Comparison of ENCODE assay signal across 1 cellular context in the genomic region with DNA sequence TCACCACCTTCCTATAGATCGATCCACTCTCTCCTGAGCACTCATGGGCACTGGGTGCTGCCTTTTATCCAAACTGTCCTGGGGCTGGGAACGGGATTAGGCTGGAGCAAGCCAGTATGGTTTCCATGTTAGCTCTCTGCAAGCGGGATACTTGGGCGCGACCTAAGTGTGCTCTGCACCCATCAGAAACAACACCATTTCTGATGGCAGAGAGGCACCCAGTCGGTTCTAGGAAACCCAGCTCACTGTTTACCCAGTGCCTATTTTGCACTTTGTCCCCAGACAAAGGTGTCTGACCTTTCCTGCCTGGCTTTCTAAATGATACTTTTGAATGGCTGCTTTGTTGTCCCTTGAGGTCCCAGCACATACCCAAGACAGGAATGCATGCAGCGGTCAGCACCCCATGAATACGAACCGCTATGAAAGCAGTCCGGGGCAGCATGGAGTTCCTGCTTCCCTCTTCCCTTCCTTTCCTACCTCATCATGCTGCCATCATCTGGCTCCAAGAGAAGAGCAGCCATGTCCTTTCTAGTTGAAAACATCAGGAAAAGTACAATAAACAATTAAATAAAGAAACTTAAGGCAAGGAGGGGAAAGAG.
TF ChIP-seq lines count a peak whose summit lies in the region.

No MANE protein-coding gene starts in this region.

TF ChIP-seq in HepG2, 621 proteins besides CTCF, POLR2A, EP300 and RAD21 (continued from another document and continues in another):
- TF ChIP-seq, protein P1, sequence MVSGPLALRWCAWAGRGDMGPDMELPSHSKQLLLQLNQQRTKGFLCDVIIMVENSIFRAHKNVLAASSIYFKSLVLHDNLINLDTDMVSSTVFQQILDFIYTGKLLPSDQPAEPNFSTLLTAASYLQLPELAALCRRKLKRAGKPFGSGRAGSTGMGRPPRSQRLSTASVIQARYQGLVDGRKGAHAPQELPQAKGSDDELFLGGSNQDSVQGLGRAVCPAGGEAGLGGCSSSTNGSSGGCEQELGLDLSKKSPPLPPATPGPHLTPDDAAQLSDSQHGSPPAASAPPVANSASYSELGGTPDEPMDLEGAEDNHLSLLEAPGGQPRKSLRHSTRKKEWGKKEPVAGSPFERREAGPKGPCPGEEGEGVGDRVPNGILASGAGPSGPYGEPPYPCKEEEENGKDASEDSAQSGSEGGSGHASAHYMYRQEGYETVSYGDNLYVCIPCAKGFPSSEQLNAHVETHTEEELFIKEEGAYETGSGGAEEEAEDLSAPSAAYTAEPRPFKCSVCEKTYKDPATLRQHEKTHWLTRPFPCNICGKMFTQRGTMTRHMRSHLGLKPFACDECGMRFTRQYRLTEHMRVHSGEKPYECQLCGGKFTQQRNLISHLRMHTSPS (CRISPR knock-in tag; IDR thresholded peaks at IDR 0.05; ENCODE audit: low read depth), result peak; percentile 76; the same call in 1 of the 2 replicates
- no peak for TF ChIP-seq ZNF781 (CRISPR knock-in tag; IDR thresholded peaks at IDR 0.05; ENCODE audit: borderline replicate concordance, not compliant biosample characterization)
- TF ChIP-seq, protein P2, sequence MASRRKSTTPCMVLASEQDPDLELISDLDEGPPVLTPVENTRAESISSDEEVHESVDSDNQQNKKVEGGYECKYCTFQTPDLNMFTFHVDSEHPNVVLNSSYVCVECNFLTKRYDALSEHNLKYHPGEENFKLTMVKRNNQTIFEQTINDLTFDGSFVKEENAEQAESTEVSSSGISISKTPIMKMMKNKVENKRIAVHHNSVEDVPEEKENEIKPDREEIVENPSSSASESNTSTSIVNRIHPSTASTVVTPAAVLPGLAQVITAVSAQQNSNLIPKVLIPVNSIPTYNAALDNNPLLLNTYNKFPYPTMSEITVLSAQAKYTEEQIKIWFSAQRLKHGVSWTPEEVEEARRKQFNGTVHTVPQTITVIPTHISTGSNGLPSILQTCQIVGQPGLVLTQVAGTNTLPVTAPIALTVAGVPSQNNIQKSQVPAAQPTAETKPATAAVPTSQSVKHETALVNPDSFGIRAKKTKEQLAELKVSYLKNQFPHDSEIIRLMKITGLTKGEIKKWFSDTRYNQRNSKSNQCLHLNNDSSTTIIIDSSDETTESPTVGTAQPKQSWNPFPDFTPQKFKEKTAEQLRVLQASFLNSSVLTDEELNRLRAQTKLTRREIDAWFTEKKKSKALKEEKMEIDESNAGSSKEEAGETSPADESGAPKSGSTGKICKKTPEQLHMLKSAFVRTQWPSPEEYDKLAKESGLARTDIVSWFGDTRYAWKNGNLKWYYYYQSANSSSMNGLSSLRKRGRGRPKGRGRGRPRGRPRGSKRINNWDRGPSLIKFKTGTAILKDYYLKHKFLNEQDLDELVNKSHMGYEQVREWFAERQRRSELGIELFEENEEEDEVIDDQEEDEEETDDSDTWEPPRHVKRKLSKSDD (CRISPR knock-in tag; IDR thresholded peaks at IDR 0.05; ENCODE audit: low read depth), result no peak
- TF ChIP-seq ONECUT2 (CRISPR knock-in tag; IDR thresholded peaks at IDR 0.05), result peak; percentile 71
- TF ChIP-seq KAT8 (CRISPR knock-in tag; IDR thresholded peaks at IDR 0.05), result peak; percentile 75
- TF ChIP-seq, protein P3, sequence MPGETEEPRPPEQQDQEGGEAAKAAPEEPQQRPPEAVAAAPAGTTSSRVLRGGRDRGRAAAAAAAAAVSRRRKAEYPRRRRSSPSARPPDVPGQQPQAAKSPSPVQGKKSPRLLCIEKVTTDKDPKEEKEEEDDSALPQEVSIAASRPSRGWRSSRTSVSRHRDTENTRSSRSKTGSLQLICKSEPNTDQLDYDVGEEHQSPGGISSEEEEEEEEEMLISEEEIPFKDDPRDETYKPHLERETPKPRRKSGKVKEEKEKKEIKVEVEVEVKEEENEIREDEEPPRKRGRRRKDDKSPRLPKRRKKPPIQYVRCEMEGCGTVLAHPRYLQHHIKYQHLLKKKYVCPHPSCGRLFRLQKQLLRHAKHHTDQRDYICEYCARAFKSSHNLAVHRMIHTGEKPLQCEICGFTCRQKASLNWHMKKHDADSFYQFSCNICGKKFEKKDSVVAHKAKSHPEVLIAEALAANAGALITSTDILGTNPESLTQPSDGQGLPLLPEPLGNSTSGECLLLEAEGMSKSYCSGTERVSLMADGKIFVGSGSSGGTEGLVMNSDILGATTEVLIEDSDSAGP (CRISPR knock-in tag; IDR thresholded peaks at IDR 0.05; ENCODE audit: borderline replicate concordance), result peak; percentile 70
- TF ChIP-seq NFATC3 (CRISPR knock-in tag; IDR thresholded peaks at IDR 0.05), result no peak
- TF ChIP-seq JUNB (CRISPR knock-in tag; IDR thresholded peaks at IDR 0.05; ENCODE audit: borderline replicate concordance), result 0 out of 2 replicates have a peak, but pooled peaks have one; percentile 38
- TF ChIP-seq ZNF274 (CRISPR knock-in tag; IDR thresholded peaks at IDR 0.05), result no peak
- TF ChIP-seq MEIS1 (CRISPR knock-in tag; IDR thresholded peaks at IDR 0.05; ENCODE audit: borderline replicate concordance), result no peak
- TF ChIP-seq, protein P4, sequence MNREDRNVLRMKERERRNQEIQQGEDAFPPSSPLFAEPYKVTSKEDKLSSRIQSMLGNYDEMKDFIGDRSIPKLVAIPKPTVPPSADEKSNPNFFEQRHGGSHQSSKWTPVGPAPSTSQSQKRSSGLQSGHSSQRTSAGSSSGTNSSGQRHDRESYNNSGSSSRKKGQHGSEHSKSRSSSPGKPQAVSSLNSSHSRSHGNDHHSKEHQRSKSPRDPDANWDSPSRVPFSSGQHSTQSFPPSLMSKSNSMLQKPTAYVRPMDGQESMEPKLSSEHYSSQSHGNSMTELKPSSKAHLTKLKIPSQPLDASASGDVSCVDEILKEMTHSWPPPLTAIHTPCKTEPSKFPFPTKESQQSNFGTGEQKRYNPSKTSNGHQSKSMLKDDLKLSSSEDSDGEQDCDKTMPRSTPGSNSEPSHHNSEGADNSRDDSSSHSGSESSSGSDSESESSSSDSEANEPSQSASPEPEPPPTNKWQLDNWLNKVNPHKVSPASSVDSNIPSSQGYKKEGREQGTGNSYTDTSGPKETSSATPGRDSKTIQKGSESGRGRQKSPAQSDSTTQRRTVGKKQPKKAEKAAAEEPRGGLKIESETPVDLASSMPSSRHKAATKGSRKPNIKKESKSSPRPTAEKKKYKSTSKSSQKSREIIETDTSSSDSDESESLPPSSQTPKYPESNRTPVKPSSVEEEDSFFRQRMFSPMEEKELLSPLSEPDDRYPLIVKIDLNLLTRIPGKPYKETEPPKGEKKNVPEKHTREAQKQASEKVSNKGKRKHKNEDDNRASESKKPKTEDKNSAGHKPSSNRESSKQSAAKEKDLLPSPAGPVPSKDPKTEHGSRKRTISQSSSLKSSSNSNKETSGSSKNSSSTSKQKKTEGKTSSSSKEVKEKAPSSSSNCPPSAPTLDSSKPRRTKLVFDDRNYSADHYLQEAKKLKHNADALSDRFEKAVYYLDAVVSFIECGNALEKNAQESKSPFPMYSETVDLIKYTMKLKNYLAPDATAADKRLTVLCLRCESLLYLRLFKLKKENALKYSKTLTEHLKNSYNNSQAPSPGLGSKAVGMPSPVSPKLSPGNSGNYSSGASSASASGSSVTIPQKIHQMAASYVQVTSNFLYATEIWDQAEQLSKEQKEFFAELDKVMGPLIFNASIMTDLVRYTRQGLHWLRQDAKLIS (CRISPR knock-in tag; IDR thresholded peaks at IDR 0.05), result peak; percentile 73; the same call in 1 of the 2 replicates
- TF ChIP-seq ZNF333 (CRISPR knock-in tag; IDR thresholded peaks at IDR 0.05; ENCODE audit: borderline replicate concordance), result no peak
- TF ChIP-seq CCDC6 (CRISPR knock-in tag; IDR thresholded peaks at IDR 0.05), result 0 out of 2 replicates have a peak, but pooled peaks have one; percentile 78
- TF ChIP-seq ZNF607 (CRISPR knock-in tag; IDR thresholded peaks at IDR 0.05; ENCODE audit: borderline replicate concordance), result peak; percentile 23; the same call in 1 of the 2 replicates
- TF ChIP-seq, protein P5, sequence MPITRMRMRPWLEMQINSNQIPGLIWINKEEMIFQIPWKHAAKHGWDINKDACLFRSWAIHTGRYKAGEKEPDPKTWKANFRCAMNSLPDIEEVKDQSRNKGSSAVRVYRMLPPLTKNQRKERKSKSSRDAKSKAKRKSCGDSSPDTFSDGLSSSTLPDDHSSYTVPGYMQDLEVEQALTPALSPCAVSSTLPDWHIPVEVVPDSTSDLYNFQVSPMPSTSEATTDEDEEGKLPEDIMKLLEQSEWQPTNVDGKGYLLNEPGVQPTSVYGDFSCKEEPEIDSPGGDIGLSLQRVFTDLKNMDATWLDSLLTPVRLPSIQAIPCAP (CRISPR knock-in tag; IDR thresholded peaks at IDR 0.05; ENCODE audit: low read depth), result no peak
- TF ChIP-seq, protein P6, sequence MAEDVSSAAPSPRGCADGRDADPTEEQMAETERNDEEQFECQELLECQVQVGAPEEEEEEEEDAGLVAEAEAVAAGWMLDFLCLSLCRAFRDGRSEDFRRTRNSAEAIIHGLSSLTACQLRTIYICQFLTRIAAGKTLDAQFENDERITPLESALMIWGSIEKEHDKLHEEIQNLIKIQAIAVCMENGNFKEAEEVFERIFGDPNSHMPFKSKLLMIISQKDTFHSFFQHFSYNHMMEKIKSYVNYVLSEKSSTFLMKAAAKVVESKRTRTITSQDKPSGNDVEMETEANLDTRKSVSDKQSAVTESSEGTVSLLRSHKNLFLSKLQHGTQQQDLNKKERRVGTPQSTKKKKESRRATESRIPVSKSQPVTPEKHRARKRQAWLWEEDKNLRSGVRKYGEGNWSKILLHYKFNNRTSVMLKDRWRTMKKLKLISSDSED (CRISPR knock-in tag; IDR thresholded peaks at IDR 0.05), result no peak
- peak; percentile 71; the same call in 1 of the 2 replicates for TF ChIP-seq MYC (CRISPR knock-in tag; IDR thresholded peaks at IDR 0.05; ENCODE audit: borderline replicate concordance)
- TF ChIP-seq ZNF543 (CRISPR knock-in tag; IDR thresholded peaks at IDR 0.05), result 0 out of 2 replicates have a peak, but pooled peaks have one; percentile 37
- peak; percentile 95 for TF ChIP-seq MIER3 (CRISPR knock-in tag; IDR thresholded peaks at IDR 0.05; ENCODE audit: borderline replicate concordance)
- TF ChIP-seq, protein P7, sequence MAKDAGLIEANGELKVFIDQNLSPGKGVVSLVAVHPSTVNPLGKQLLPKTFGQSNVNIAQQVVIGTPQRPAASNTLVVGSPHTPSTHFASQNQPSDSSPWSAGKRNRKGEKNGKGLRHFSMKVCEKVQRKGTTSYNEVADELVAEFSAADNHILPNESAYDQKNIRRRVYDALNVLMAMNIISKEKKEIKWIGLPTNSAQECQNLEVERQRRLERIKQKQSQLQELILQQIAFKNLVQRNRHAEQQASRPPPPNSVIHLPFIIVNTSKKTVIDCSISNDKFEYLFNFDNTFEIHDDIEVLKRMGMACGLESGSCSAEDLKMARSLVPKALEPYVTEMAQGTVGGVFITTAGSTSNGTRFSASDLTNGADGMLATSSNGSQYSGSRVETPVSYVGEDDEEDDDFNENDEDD (CRISPR knock-in tag; IDR thresholded peaks at IDR 0.05; ENCODE audit: borderline replicate concordance), result peak; percentile 28; the same call in 1 of the 2 replicates
- TF ChIP-seq, protein P8, sequence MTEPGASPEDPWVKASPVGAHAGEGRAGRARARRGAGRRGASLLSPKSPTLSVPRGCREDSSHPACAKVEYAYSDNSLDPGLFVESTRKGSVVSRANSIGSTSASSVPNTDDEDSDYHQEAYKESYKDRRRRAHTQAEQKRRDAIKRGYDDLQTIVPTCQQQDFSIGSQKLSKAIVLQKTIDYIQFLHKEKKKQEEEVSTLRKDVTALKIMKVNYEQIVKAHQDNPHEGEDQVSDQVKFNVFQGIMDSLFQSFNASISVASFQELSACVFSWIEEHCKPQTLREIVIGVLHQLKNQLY (CRISPR knock-in tag; IDR thresholded peaks at IDR 0.05), result peak; percentile 72
- no peak for TF ChIP-seq TMF1 (CRISPR knock-in tag; IDR thresholded peaks at IDR 0.05; ENCODE audit: low read depth)
- no peak for TF ChIP-seq NFIB (CRISPR knock-in tag; IDR thresholded peaks at IDR 0.05; ENCODE audit: borderline replicate concordance)
- TF ChIP-seq ARHGAP35 (CRISPR knock-in tag; IDR thresholded peaks at IDR 0.05; ENCODE audit: borderline replicate concordance), result 0 out of 2 replicates have a peak, but pooled peaks have one; percentile 29
- no peak for TF ChIP-seq MXD4 (CRISPR knock-in tag; IDR thresholded peaks at IDR 0.05)
- TF ChIP-seq, protein P9, sequence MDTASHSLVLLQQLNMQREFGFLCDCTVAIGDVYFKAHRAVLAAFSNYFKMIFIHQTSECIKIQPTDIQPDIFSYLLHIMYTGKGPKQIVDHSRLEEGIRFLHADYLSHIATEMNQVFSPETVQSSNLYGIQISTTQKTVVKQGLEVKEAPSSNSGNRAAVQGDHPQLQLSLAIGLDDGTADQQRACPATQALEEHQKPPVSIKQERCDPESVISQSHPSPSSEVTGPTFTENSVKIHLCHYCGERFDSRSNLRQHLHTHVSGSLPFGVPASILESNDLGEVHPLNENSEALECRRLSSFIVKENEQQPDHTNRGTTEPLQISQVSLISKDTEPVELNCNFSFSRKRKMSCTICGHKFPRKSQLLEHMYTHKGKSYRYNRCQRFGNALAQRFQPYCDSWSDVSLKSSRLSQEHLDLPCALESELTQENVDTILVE (CRISPR knock-in tag; IDR thresholded peaks at IDR 0.05), result peak; percentile 65; the same call in 1 of the 2 replicates
- peak; percentile 61; the same call in 1 of the 2 replicates for TF ChIP-seq ZMYM2 (CRISPR knock-in tag; IDR thresholded peaks at IDR 0.05)
- TF ChIP-seq FOXK1 (CRISPR knock-in tag; IDR thresholded peaks at IDR 0.05; ENCODE audit: borderline replicate concordance, low read depth), result peak; percentile 91; the same call in 1 of the 2 replicates
- peak; percentile 60 for TF ChIP-seq POGZ (CRISPR knock-in tag; IDR thresholded peaks at IDR 0.05)
- TF ChIP-seq HNF4G (IDR thresholded peaks at IDR 0.05; ENCODE audit: borderline replicate concordance, low read depth, low read length), result peak; percentile 93
- TF ChIP-seq HNF4G (CRISPR knock-in tag; IDR thresholded peaks at IDR 0.05; ENCODE audit: borderline replicate concordance, low read depth), result peak; percentile 92; the same call in 1 of the 2 replicates
- no peak for TF ChIP-seq ZNF382 (CRISPR knock-in tag; IDR thresholded peaks at IDR 0.05; ENCODE audit: borderline replicate concordance)
- no peak for TF ChIP-seq ZNF24 (IDR thresholded peaks at IDR 0.05)
- TF ChIP-seq, protein P10, sequence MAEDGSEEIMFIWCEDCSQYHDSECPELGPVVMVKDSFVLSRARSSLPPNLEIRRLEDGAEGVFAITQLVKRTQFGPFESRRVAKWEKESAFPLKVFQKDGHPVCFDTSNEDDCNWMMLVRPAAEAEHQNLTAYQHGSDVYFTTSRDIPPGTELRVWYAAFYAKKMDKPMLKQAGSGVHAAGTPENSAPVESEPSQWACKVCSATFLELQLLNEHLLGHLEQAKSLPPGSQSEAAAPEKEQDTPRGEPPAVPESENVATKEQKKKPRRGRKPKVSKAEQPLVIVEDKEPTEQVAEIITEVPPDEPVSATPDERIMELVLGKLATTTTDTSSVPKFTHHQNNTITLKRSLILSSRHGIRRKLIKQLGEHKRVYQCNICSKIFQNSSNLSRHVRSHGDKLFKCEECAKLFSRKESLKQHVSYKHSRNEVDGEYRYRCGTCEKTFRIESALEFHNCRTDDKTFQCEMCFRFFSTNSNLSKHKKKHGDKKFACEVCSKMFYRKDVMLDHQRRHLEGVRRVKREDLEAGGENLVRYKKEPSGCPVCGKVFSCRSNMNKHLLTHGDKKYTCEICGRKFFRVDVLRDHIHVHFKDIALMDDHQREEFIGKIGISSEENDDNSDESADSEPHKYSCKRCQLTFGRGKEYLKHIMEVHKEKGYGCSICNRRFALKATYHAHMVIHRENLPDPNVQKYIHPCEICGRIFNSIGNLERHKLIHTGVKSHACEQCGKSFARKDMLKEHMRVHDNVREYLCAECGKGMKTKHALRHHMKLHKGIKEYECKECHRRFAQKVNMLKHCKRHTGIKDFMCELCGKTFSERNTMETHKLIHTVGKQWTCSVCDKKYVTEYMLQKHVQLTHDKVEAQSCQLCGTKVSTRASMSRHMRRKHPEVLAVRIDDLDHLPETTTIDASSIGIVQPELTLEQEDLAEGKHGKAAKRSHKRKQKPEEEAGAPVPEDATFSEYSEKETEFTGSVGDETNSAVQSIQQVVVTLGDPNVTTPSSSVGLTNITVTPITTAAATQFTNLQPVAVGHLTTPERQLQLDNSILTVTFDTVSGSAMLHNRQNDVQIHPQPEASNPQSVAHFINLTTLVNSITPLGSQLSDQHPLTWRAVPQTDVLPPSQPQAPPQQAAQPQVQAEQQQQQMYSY (CRISPR knock-in tag; IDR thresholded peaks at IDR 0.05), result no peak
- TF ChIP-seq NCOA5 (CRISPR knock-in tag; IDR thresholded peaks at IDR 0.05), result no peak
